Comparison of ENCODE assay signal across 8 cellular contexts in the genomic region with DNA sequence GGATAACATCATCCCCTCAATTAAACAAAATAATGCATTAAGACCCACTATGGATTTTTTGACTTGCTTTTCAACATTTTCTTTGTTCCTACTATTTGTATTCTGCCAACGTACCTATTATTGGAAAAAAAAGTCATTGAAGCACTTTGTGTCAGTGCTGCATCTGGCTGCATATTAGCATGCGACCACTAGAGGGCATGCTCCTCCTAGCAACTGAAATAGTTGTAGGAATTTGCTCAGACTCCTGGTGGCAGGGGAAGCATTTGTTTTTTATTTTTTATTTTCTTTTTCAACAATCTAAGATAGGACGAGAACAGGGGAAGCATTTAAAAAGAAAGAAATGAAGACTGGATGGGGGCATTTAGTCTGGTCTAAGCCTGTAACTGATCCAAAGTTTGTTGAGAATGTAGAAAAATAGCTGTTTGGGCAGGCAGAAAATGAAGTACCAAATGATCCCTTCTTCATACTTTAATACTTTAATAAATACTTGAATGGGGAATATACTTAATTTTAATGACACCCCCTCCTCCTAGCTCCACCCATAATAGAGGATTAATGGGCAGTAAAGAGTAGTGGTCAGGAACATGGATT. TPM values are rescaled to one million over a fixed set of nuclear protein-coding genes. Genes with fewer than 3 reads are reported as not detected.
DNase-seq lines count a peak whose midpoint lies in the region; ATAC-seq and TF ChIP-seq lines count a peak whose summit lies in the region.

No MANE protein-coding gene starts in this region.

- peak overlapping the region; percentile 38; the same call in 1 of the 2 replicates for H3K4me2 ChIP-seq in OCI-LY3 (ENCODE audit: low read length)

- no peaks in the 10 kb centered on the region for H3K4me1 ChIP-seq in OCI-LY3 (ENCODE audit: low read length)

- peak overlapping the region; percentile 26 for H3K9ac ChIP-seq in OCI-LY3 (ENCODE audit: low read length)

- DNase-seq in DMS153 (lab: John Stamatoyannopoulos, UW) (peak; percentile 3), HK-2 (ENCODE audit: unreplicated experiment) (peak; percentile 62), epithelial cell of prostate (ENCODE audit: low read depth, low spot score) (peak; percentile 5), myocyte (ENCODE audit: low read depth) (peak; percentile 75)
- peak; percentile 84 for DNase-seq in activated CD8-positive, alpha-beta memory T cell treated with anti-CD3 and anti-CD28 coated beads, Interleukin-2, amount 50 U/mL, for 48 hours
- peak; percentile 48 to 59 for DNase-seq in stimulated activated CD8-positive, alpha-beta memory T cell treated with anti-CD3 and anti-CD28 coated beads, Interleukin-4, amount 100 ng/mL, for 4 hours (ENCODE audit: low read depth in 2 of 2, low spot score in 1 of 2)

- peak; percentile 98 for TF ChIP-seq CTCF in OCI-LY3 (IDR thresholded peaks at IDR 0.05; ENCODE audit: low read depth, low read length)

- H3K27ac ChIP-seq in OCI-LY3 (ENCODE audit: low read length) (no peak overlapping the region), epithelial cell of prostate (no peak overlapping the region)

- ATAC-seq in GM19395 (IDR thresholded peaks at IDR 0.05; ENCODE audit: unreplicated experiment): no peak

- 0 out of 2 replicates have a peak overlapping the region, but pooled peaks have one; percentile 9 for H2AFZ ChIP-seq in OCI-LY3 (ENCODE audit: low read depth, low read length)

- H3K36me3 ChIP-seq in OCI-LY3 (replicated peaks; ENCODE audit: low read depth, low read length): peaks cover 3% of the 10 kb centered on the region

- no peak overlapping the region for H3K4me3 ChIP-seq in OCI-LY3 (ENCODE audit: low read length)

- no peaks in the 10 kb centered on the region for H3K79me2 ChIP-seq in OCI-LY3 (ENCODE audit: low read length)

- no peaks in the 10 kb centered on the region for H3K9me3 ChIP-seq in OCI-LY3 (ENCODE audit: insufficient read depth, low read length)

- H4K20me1 ChIP-seq in OCI-LY3 (ENCODE audit: insufficient read depth, low read length): no peaks in the 10 kb centered on the region

- H3K27me3 ChIP-seq in OCI-LY3 (ENCODE audit: low read depth, low read length): no peaks in the 10 kb centered on the region

RNA-seq across cellular contexts. Expression of a gene that starts 14.5 kb away (rescaled TPM):
- 1.4 TPM in 1 of 2 replicates, not detected in the other for total RNA-seq in myocyte
- polyA plus RNA-seq in myocyte (2012): 0.62 TPM

RNA-seq across cellular contexts. Expression of a gene that starts 26.8 kb away (rescaled TPM):
- 53.1 and 55.7 TPM in 2 replicates for total RNA-seq in myocyte
- polyA plus RNA-seq in myocyte (2012): 25.2 TPM

RNA-seq across cellular contexts. Expression of a gene that starts 42.7 kb away (rescaled TPM):
- 0.08 TPM in 1 of 2 replicates, not detected in the other for total RNA-seq in myocyte
- polyA plus RNA-seq in myocyte (2012): 0.15 TPM

RNA-seq across cellular contexts. Expression of a gene that starts 47.9 kb away (rescaled TPM):
- not detected in 2 replicates for total RNA-seq in myocyte
- not detected for polyA plus RNA-seq in myocyte (2012)

Comparison
In these comparisons a context has a peak if more than half of its experiments do, and no peak if none do; other contexts are left out.
1. DNase-seq: peak in every context shown above with its lines; median percentile 84 in activated CD8-positive, alpha-beta memory T cell treated with anti-CD3 and anti-CD28 coated beads, Interleukin-2, amount 50 U/mL, for 48 hours; 75 in myocyte; 62 in HK-2; 54 in stimulated activated CD8-positive, alpha-beta memory T cell treated with anti-CD3 and anti-CD28 coated beads, Interleukin-4, amount 100 ng/mL, for 4 hours; 5 in epithelial cell of prostate; 3 in DMS153.